18 cellular contexts compared by ENCODE assay signal in genomic region chr9:127868278-127868903, GRCh38. TPM values are rescaled to one million over a fixed set of nuclear protein-coding genes. Genes with fewer than 3 reads are reported as not detected.
DNase-seq lines count a peak whose midpoint lies in the region; ATAC-seq and TF ChIP-seq lines count a peak whose summit lies in the region.
"Had no signal": no experiment of that assay in that cellular context is flagged by ENCODE, and none has a peak within 500 bp of the region (broad histone marks: within the 10 kb centered on the region; RNA-seq: fewer than 3 reads in every experiment).

No MANE protein-coding gene starts in this region.

- no peaks in the 10 kb centered on the region for H3K36me3 Mint-ChIP-seq in naive B cell

- H3K36me3 ChIP-seq in cardiac muscle cell (peaks cover 7% of the 10 kb centered on the region), ascending aorta (peaks cover 19 to 55% of the 10 kb centered on the region in 2 donors), testis (ENCODE audit: low read depth, missing control alignments) (no peaks in the 10 kb centered on the region)

- H3K9me3 ChIP-seq in cardiac muscle cell (ENCODE audit: low read depth) (no peaks in the 10 kb centered on the region), ascending aorta (no peaks in the 10 kb centered on the region), testis (no peaks in the 10 kb centered on the region)

- no peaks in the 10 kb centered on the region for H3K9me3 Mint-ChIP-seq in naive B cell
- H3K9me3 Mint-ChIP-seq: activated naive CD8-positive, alpha-beta T cell treated with anti-CD3 and anti-CD28 coated beads, Interleukin-2, amount 50 U/mL, for 24 hours; activated T-helper 2 cell treated with anti-CD3 and anti-CD28 coated beads, Interferon-gamma antibody, Interleukin-2, Interleukin-4, amounts not matched to agents 10 μg/mL and 5 μg/mL and 100 μg/mL, durations not matched to agents 14 hours and 24 hours and 36 hours; type B pancreatic cell had no signal

- no peaks in the 10 kb centered on the region for H3K27me3 Mint-ChIP-seq in naive B cell
- H3K27me3 Mint-ChIP-seq: activated naive CD8-positive, alpha-beta T cell treated with anti-CD3 and anti-CD28 coated beads, Interleukin-2, amount 50 U/mL, for 24 hours; type B pancreatic cell had no signal

- H3K4me3 ChIP-seq in cardiac muscle cell (no peak overlapping the region), ascending aorta (no peak overlapping the region), testis (no peak overlapping the region)

- ATAC-seq in left cardiac atrium (no peak), naive B cell (ENCODE audit: low read depth in 2 of 2) (no peak), HG03378 (IDR thresholded peaks at IDR 0.05; ENCODE audit: unreplicated experiment) (no peak)
- ATAC-seq: activated naive CD8-positive, alpha-beta T cell treated with anti-CD3 and anti-CD28 coated beads, Interleukin-2, amount 50 U/mL, for 24 hours; stimulated activated naive CD8-positive, alpha-beta T cell treated with anti-CD3 and anti-CD28 coated beads, Interleukin-15, Interleukin-2, amounts not matched to agents 100 U/mL and 50 U/mL, for 24 hours had no signal

- H3K4me3 Mint-ChIP-seq in naive B cell: no peak overlapping the region
- H3K4me3 Mint-ChIP-seq: activated naive CD8-positive, alpha-beta T cell treated with anti-CD3 and anti-CD28 coated beads, Interleukin-2, amount 50 U/mL, for 24 hours; type B pancreatic cell had no signal

- peak overlapping the region; percentile 23 for H3K27ac ChIP-seq in cardiac muscle cell
- peak overlapping the region; percentile 14 to 67 for H3K27ac ChIP-seq in ascending aorta
- peak overlapping the region; percentile 20 to 83 for H3K27ac ChIP-seq in testis
- H3K27ac ChIP-seq: parathyroid adenoma had no signal

- TF ChIP-seq CTCF in cardiac muscle cell (IDR thresholded peaks at IDR 0.05; ENCODE audit: low read depth, low read length) (no peak), ascending aorta (IDR thresholded peaks at IDR 0.05) (no peak), testis (IDR thresholded peaks at IDR 0.05) (no peak), GM13976 (IDR thresholded peaks at IDR 0.05; ENCODE audit: borderline replicate concordance, control extremely low read depth, extremely low read depth, insufficient read depth, missing control alignments) (no peak)

- WGBS in testis, 2 donors: 82% methylated on average over 12 to 18 of the region's 18 CpGs

- no peak for DNase-seq in cardiac muscle cell (ENCODE audit: low read depth in 1 of 2, low spot score in 1 of 2)
- no peak for DNase-seq in left cardiac atrium
- no peak for DNase-seq in ascending aorta (ENCODE audit: low spot score in 2 of 2)
- no peak for DNase-seq in naive B cell
- DNase-seq in testis: no peak
- DNase-seq in T1000 (lab: John Stamatoyannopoulos, UW): no peak
- DNase-seq in GM13976 (ENCODE audit: low spot score): no peak
- DNase-seq: 8988T; activated CD4-positive, alpha-beta T cell treated with anti-CD3 and anti-CD28 coated beads for 4 hours; activated naive CD8-positive, alpha-beta T cell treated with anti-CD3 and anti-CD28 coated beads, Interleukin-2, amount 50 U/mL, for 24 hours; EL; NCI-H1694; stimulated activated naive CD8-positive, alpha-beta T cell treated with anti-CD3 and anti-CD28 coated beads, Interleukin-15, Interleukin-2, amounts not matched to agents 100 U/mL and 50 U/mL, for 24 hours; SW 1271 had no signal

- intact Hi-C loops in left cardiac atrium (cut with DNase I): loop anchor here in 1 of 2 donors (5.0 kb wide), 2 partner anchors 41 to 66 kb away; partner anchors contain the start of gene FPGS
- intact Hi-C loops in ascending aorta (cut with DNase I): no loop called here
- intact Hi-C loops in testis (cut with DNase I; ENCODE audit: low total_unique reads): loop anchor here (10.0 kb wide), 1 partner anchor 84 kb away; the partner anchor contains the start of gene CDK9

- H3K27ac Mint-ChIP-seq in naive B cell: peak overlapping the region in 4 of 6 donors; percentile 26 to 90 (median 68)
- H3K27ac Mint-ChIP-seq: activated naive CD8-positive, alpha-beta T cell treated with anti-CD3 and anti-CD28 coated beads, Interleukin-2, amount 50 U/mL, for 24 hours; activated T-helper 2 cell treated with anti-CD3 and anti-CD28 coated beads, Interferon-gamma antibody, Interleukin-2, Interleukin-4, amounts not matched to agents 10 μg/mL and 5 μg/mL and 100 μg/mL, durations not matched to agents 14 hours and 24 hours and 36 hours; type B pancreatic cell had no signal

- in situ Hi-C loops in GM13976 (cut with MboI; ENCODE audit: low sequenced_read_pairs, unreplicated experiment): no loop called here

- no peak for TF ChIP-seq POLR2A in testis (IDR thresholded peaks at IDR 0.05)

- H3K27me3 ChIP-seq in cardiac muscle cell (no peaks in the 10 kb centered on the region), ascending aorta (no peaks in the 10 kb centered on the region), testis (no peaks in the 10 kb centered on the region)

- no peaks in the 10 kb centered on the region for H3K4me1 ChIP-seq in cardiac muscle cell (ENCODE audit: low read depth)
- H3K4me1 ChIP-seq in ascending aorta: peaks cover 1 to 4% of the 10 kb centered on the region in 2 donors
- peaks cover 33% of the 10 kb centered on the region for H3K4me1 ChIP-seq in testis

- peaks cover 14 to 40% (median 14%) of the 10 kb centered on the region in 3 donors for H3K4me1 Mint-ChIP-seq in naive B cell

RNA-seq across cellular contexts. Expression of gene AK1, which starts 9.1 kb away (rescaled TPM):
- total RNA-seq in cardiac muscle cell: 174 and 175 TPM in 2 replicates
- 346 and 413 TPM in 2 replicates for polyA plus RNA-seq in cardiac muscle cell
- total RNA-seq in left cardiac atrium: 100 to 1,000 TPM; 593 to 626 TPM
- total RNA-seq in ascending aorta: 64.5 TPM
- polyA plus RNA-seq in naive B cell (ENCODE audit: low read depth in 6 of 6): not detected
- total RNA-seq in testis: 100 to 1,000 TPM in 1 of 2 donors, 10 to 100 TPM in 1; 86.7 to 103 TPM
- 154 TPM for polyA plus RNA-seq in testis (ENCODE audit: insufficient read depth, low read depth, low replicate concordance)

RNA-seq across cellular contexts. Expression of gene ENG, which starts 13.9 kb away (rescaled TPM):
- total RNA-seq in cardiac muscle cell (6.9 and 15.8 TPM in 2 replicates), left cardiac atrium (100 to 1,000 TPM; 132 to 392 TPM), ascending aorta (675 TPM), testis (100 to 1,000 TPM; 132 to 214 TPM)
- polyA plus RNA-seq in cardiac muscle cell (12.6 and 35.4 TPM in 2 replicates), naive B cell (ENCODE audit: low read depth in 6 of 6) (1 to 10 TPM in 5 of 6 donors, not detected in 1; 3.5 to 8.2 (median 5.8) TPM), testis (ENCODE audit: insufficient read depth, low read depth, low replicate concordance) (144 TPM)

RNA-seq across cellular contexts. Expression of gene ST6GALNAC6, which starts 31.0 kb away (rescaled TPM):
- total RNA-seq in cardiac muscle cell (49.4 and 73.4 TPM in 2 replicates), left cardiac atrium (10 to 100 TPM; 56.7 to 71.7 TPM), ascending aorta (172 TPM), testis (10 to 100 TPM; 46.3 to 70.3 TPM)
- polyA plus RNA-seq in cardiac muscle cell (53.0 and 85.2 TPM in 2 replicates), naive B cell (ENCODE audit: low read depth in 6 of 6) (10 to 100 TPM; 17.2 to 27.8 (median 19.8) TPM), testis (ENCODE audit: insufficient read depth, low read depth, low replicate concordance) (43.0 TPM)

RNA-seq across cellular contexts. Expression of gene ST6GALNAC4, which starts 48.5 kb away (rescaled TPM):
- total RNA-seq in cardiac muscle cell: 66.2 and 119 TPM in 2 replicates
- 48.8 and 71.4 TPM in 2 replicates for polyA plus RNA-seq in cardiac muscle cell
- total RNA-seq in left cardiac atrium: 10 to 100 TPM; 35.8 to 49.9 TPM
- 134 TPM for total RNA-seq in ascending aorta
- polyA plus RNA-seq in naive B cell (ENCODE audit: low read depth in 6 of 6): 10 to 100 TPM; 19.7 to 36.6 (median 25.0) TPM
- 10 to 100 TPM; 18.8 to 24.7 TPM for total RNA-seq in testis
- polyA plus RNA-seq in testis (ENCODE audit: insufficient read depth, low read depth, low replicate concordance): 10.3 TPM
